7 cellular contexts compared by ENCODE assay signal in the genomic region with DNA sequence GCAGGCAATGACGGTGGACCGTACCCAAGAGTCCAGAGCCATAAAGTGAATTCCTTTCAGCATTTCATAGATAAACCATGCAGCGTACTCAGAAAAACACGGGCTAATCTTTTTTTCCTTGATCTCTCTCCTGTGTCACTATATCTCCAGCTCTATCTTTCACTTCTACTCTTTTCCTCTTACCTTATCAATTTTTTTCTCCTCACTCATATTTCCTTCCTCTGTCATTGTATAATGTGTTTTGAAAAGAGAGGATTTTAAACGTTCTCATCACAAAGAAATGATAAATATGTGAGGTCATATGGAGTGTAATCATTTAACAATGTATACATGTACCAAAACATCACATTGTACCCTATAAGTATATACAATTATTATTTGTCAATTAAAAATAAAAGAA.
"Had no signal": no experiment of that assay in that cellular context is flagged by ENCODE, and none has a peak within 500 bp of the region (broad histone marks: within the 10 kb centered on the region; RNA-seq: fewer than 3 reads in every experiment).

No MANE protein-coding gene starts in this region.

- DNase-seq: GDM1, GF-D8 had no signal

- FAIRE-seq: GM12878, GM12891, GM12892, GM18507, GM19239 had no signal

- H3K4me3 ChIP-seq: GM12878 had no signal

- ATAC-seq: GM12878 had no signal
